ENCODE assay signal across 8 cellular contexts in genomic region chr10:124724279-124725027, GRCh38. TPM values are rescaled to one million over a fixed set of nuclear protein-coding genes. Genes with fewer than 3 reads are reported as not detected.
DNase-seq lines count a peak whose midpoint lies in the region; TF ChIP-seq lines count a peak whose summit lies in the region.

No MANE protein-coding gene starts in this region.

- H3K36me3 Mint-ChIP-seq in activated CD4-positive, alpha-beta memory T cell treated with anti-CD3 and anti-CD28 coated beads for 36 hours: peaks cover 7% of the 10 kb centered on the region

- CTCF ChIA-PET in activated CD4-positive, alpha-beta memory T cell treated with anti-CD3 and anti-CD28 coated beads for 36 hours (lab: Charles Lee): interaction anchor here (1.0 to 4.8 kb wide), 5 partner anchors 9 to 184 kb away, joined by 3 to 56 read pairs (median 4); no protein-coding TSS in a partner anchor

- H3K4me1 ChIP-seq in sigmoid colon: peaks cover 0 to 97% (median 85%) of the 10 kb centered on the region in 4 donors
- H3K4me1 ChIP-seq in GM23248 (ENCODE audit: insufficient read depth): peaks cover 25% of the 10 kb centered on the region

- H2AFZ ChIP-seq in GM23248: no peak overlapping the region

- H4K20me1 ChIP-seq in GM23248 (ENCODE audit: insufficient read depth): no peaks in the 10 kb centered on the region

- in situ Hi-C loops in GM23248 (cut with MboI): no loop called here

- peak overlapping the region; percentile 97 for H3K27ac Mint-ChIP-seq in activated CD4-positive, alpha-beta memory T cell treated with anti-CD3 and anti-CD28 coated beads for 36 hours

- H3K4me1 Mint-ChIP-seq in activated CD4-positive, alpha-beta memory T cell treated with anti-CD3 and anti-CD28 coated beads for 36 hours (ENCODE audit: low read depth): peaks cover 94% of the 10 kb centered on the region

- no peak overlapping the region for H3K9ac ChIP-seq in GM23248

- no peak for TF ChIP-seq POLR2A in sigmoid colon (IDR thresholded peaks at IDR 0.05)

- H3K9me3 ChIP-seq in sigmoid colon: no peaks in the 10 kb centered on the region
- no peaks in the 10 kb centered on the region for H3K9me3 ChIP-seq in GM23248 (ENCODE audit: low read depth)

- H3K27me3 ChIP-seq in sigmoid colon: no peaks in the 10 kb centered on the region
- no peaks in the 10 kb centered on the region for H3K27me3 ChIP-seq in GM23248 (replicated peaks; ENCODE audit: insufficient read depth)

- peaks cover 23% of the 10 kb centered on the region for H3F3A ChIP-seq in GM23248 (ENCODE audit: insufficient read depth)

- H3K27ac ChIP-seq in sigmoid colon (peak overlapping the region; percentile 78 to 85 (median 80)), GM23248 (no peak overlapping the region)

- H3K79me2 ChIP-seq in GM23248 (ENCODE audit: insufficient read depth): peaks cover 17% of the 10 kb centered on the region

- intact Hi-C loops in activated CD4-positive, alpha-beta memory T cell treated with anti-CD3 and anti-CD28 coated beads for 36 hours (cut with micrococcal nuclease): no loop called here
- intact Hi-C loops in sigmoid colon (cut with DNase I): no loop called here

- TF ChIP-seq CTCF in GM12865 (IDR thresholded peaks at IDR 0.05; ENCODE audit: insufficient read depth, low read depth, low read length, missing control alignments) (no peak), sigmoid colon (IDR thresholded peaks at IDR 0.05) (no peak), GM10266 (IDR thresholded peaks at IDR 0.05; ENCODE audit: control insufficient read depth, insufficient read depth, low read depth, missing control alignments) (no peak)

- H3K4me3 Mint-ChIP-seq in activated CD4-positive, alpha-beta memory T cell treated with anti-CD3 and anti-CD28 coated beads for 36 hours: no peak overlapping the region

- H3K27me3 Mint-ChIP-seq in activated CD4-positive, alpha-beta memory T cell treated with anti-CD3 and anti-CD28 coated beads for 36 hours: no peaks in the 10 kb centered on the region

- H3K4me3 ChIP-seq in GM12865 (ENCODE audit: low read depth, low read length) (peak overlapping the region; percentile 41), sigmoid colon (no peak overlapping the region), GM23248 (no peak overlapping the region)

- DNase-seq in GM12865 (ENCODE audit: low read depth) (peak; percentile 44), inferior parietal cortex (ENCODE audit: extremely low spot score) (peak; percentile 95), sigmoid colon (peak; percentile 79), GM10266 (ENCODE audit: extremely low spot score) (no peak), D341Med (ENCODE audit: low spot score) (no peak), GM23248 (no peak)
- peak; percentile 12 for DNase-seq in activated CD4-positive, alpha-beta memory T cell treated with anti-CD3 and anti-CD28 coated beads for 36 hours
- no peak for DNase-seq in stimulated activated CD4-positive, alpha-beta T cell treated with anti-CD3 and anti-CD28 coated beads, Interleukin-2, amount 100 ng/mL, for 24 hours

- H3K4me2 ChIP-seq in GM23248 (ENCODE audit: unreplicated experiment): no peak overlapping the region

- 49 to 70% methylated on average over 20 of the region's 20 CpGs for WGBS in sigmoid colon, 2 donors
- WGBS in GM23248 (ENCODE audit: low coverage in 1 of 2, low lambda C conversion rate in 2 of 2, missing lambda C conversion rate in 2 of 2), 2 experiments: 74 to 77% methylated on average over 20 of the region's 20 CpGs

- no peaks in the 10 kb centered on the region for H3K9me3 Mint-ChIP-seq in activated CD4-positive, alpha-beta memory T cell treated with anti-CD3 and anti-CD28 coated beads for 36 hours

- no peak for TF ChIP-seq EP300 in sigmoid colon (IDR thresholded peaks at IDR 0.05)

- no peaks in the 10 kb centered on the region for H3K9me2 ChIP-seq in GM23248 (ENCODE audit: insufficient read depth)

- POLR2A ChIA-PET in activated CD4-positive, alpha-beta memory T cell treated with anti-CD3 and anti-CD28 coated beads for 36 hours (lab: Charles Lee): interaction anchor here (1.0 to 3.9 kb wide), 6 partner anchors 9 to 35 kb away, joined by 3 to 46 read pairs (median 16); no protein-coding TSS in a partner anchor

- H3K36me3 ChIP-seq in sigmoid colon (no peaks in the 10 kb centered on the region), GM23248 (ENCODE audit: low read depth) (no peaks in the 10 kb centered on the region)

RNA-seq across cellular contexts. Expression of gene FAM53B, which starts 19.7 kb away (rescaled TPM):
- 10 to 100 TPM; 25.3 to 25.5 TPM for total RNA-seq in activated CD4-positive, alpha-beta memory T cell treated with anti-CD3 and anti-CD28 coated beads for 36 hours
- total RNA-seq in sigmoid colon: 10 to 100 TPM; 32.3 to 36.6 (median 34.4) TPM
- 10 to 100 TPM in 2 of 3 donors, 1 to 10 TPM in 1; 9.6 to 36.4 (median 12.0) TPM for polyA plus RNA-seq in sigmoid colon
- total RNA-seq in GM23248 (2014; rRNA removed; shearing (Covaris generic)): 10.1 TPM in 2 replicates
- polyA plus RNA-seq in GM23248 (2016; fragmentation: Nextera tagmentation; extraction: Ambion mirVana): 2.1 and 2.7 TPM in 2 replicates

Comparison
In these comparisons a context has a peak if more than half of its experiments do, and no peak if none do; other contexts are left out.
1. DNase-seq: peak in GM12865 (single experiment), activated CD4-positive, alpha-beta memory T cell treated with anti-CD3 and anti-CD28 coated beads for 36 hours (single experiment), inferior parietal cortex (single experiment) and sigmoid colon (single experiment); none in stimulated activated CD4-positive, alpha-beta T cell treated with anti-CD3 and anti-CD28 coated beads, Interleukin-2, amount 100 ng/mL, for 24 hours (0 of 2), GM10266 (single experiment), D341Med (single experiment) and GM23248 (single experiment).